Comparison of ENCODE assay signal across 25 cellular contexts in genomic region chr6:125022391-125022989, GRCh38.
DNase-seq lines count a peak whose midpoint lies in the region; ATAC-seq and TF ChIP-seq lines count a peak whose summit lies in the region.
"Had no signal": no experiment of that assay in that cellular context is flagged by ENCODE, and none has a peak within 500 bp of the region (broad histone marks: within the 10 kb centered on the region; RNA-seq: fewer than 3 reads in every experiment).

No MANE protein-coding gene starts in this region.

- DNase-seq in adipocyte (ENCODE audit: low read depth) (no peak), heart right ventricle (no peak), sciatic nerve (ENCODE audit: low spot score) (no peak), NCI-H1105 treated with DMSO at 0.1 percent for 48 hours (lab: John Stamatoyannopoulos, UW) (no peak)
- no peak for DNase-seq in CD4-positive, alpha-beta memory T cell
- no peak for DNase-seq in activated CD4-positive, alpha-beta memory T cell treated with anti-CD3 and anti-CD28 coated beads for 36 hours
- DNase-seq: activated CD8-positive, alpha-beta T cell treated with anti-CD3 and anti-CD28 coated beads for 36 hours; activated gamma-delta T cell; brain microvascular endothelial cell; CD4-positive, alpha-beta T cell; colonic mucosa; foreskin keratinocyte; hypothalamus; mammary epithelial cell; MM.1S; naive B cell; NCI-H1436 treated with DMSO at 0.1 percent for 48 hours; NCI-H2171 treated with DMSO at 0.1 percent for 48 hours; NCI-H526 treated with DMSO at 0.1 percent for 48 hours; retina; RPMI8226; stimulated activated CD4-positive, alpha-beta T cell treated with anti-CD3 and anti-CD28 coated beads, Interleukin-15, amount 100 ng/mL, for 24 hours; T1000 had no signal

- H3K36me3 Mint-ChIP-seq in CD4-positive, alpha-beta memory T cell = no peaks in the 10 kb centered on the region
- H3K36me3 Mint-ChIP-seq in activated CD4-positive, alpha-beta memory T cell treated with anti-CD3 and anti-CD28 coated beads for 36 hours = no peaks in the 10 kb centered on the region
- H3K36me3 Mint-ChIP-seq: IgD-negative memory B cell, naive B cell had no signal

- intact Hi-C loops in heart right ventricle (cut with DNase I) = no loop called here
- intact Hi-C loops in sciatic nerve (cut with DNase I) = no loop called here
- intact Hi-C loops in CD4-positive, alpha-beta memory T cell (cut with micrococcal nuclease) = no loop called here
- intact Hi-C loops in activated CD4-positive, alpha-beta memory T cell treated with anti-CD3 and anti-CD28 coated beads for 36 hours (cut with micrococcal nuclease) = no loop called here

- no peak overlapping the region for H3K27ac Mint-ChIP-seq in CD4-positive, alpha-beta memory T cell
- H3K27ac Mint-ChIP-seq in activated CD4-positive, alpha-beta memory T cell treated with anti-CD3 and anti-CD28 coated beads for 36 hours = no peak overlapping the region
- H3K27ac Mint-ChIP-seq: activated CD8-positive, alpha-beta T cell treated with anti-CD3 and anti-CD28 coated beads for 36 hours; CD4-positive, alpha-beta T cell; IgD-negative memory B cell; naive B cell had no signal

- H3K4me1 Mint-ChIP-seq in CD4-positive, alpha-beta memory T cell = no peaks in the 10 kb centered on the region
- H3K4me1 Mint-ChIP-seq in activated CD4-positive, alpha-beta memory T cell treated with anti-CD3 and anti-CD28 coated beads for 36 hours (ENCODE audit: low read depth) = no peaks in the 10 kb centered on the region
- H3K4me1 Mint-ChIP-seq: IgD-negative memory B cell, naive B cell had no signal

- H3K9ac ChIP-seq in adipocyte (ENCODE audit: low read length) = peak overlapping the region; percentile 53

- CTCF ChIA-PET in HEK293 (lab: Yijun Ruan, JAX) = no interaction called here
- CTCF ChIA-PET in CD4-positive, alpha-beta memory T cell (lab: Charles Lee; ENCODE audit: partially characterized antibody) = no interaction called here
- CTCF ChIA-PET in activated CD4-positive, alpha-beta memory T cell treated with anti-CD3 and anti-CD28 coated beads for 36 hours (lab: Charles Lee) = no interaction called here

- peaks cover 0 to 4% (median 0%) of the 10 kb centered on the region in 8 donors for H3K9me3 Mint-ChIP-seq in CD4-positive, alpha-beta memory T cell
- H3K9me3 Mint-ChIP-seq in activated CD4-positive, alpha-beta memory T cell treated with anti-CD3 and anti-CD28 coated beads for 36 hours = no peaks in the 10 kb centered on the region
- H3K9me3 Mint-ChIP-seq: activated CD8-positive, alpha-beta T cell treated with anti-CD3 and anti-CD28 coated beads for 36 hours had no signal

- no peak overlapping the region for H3K4me3 ChIP-seq in HEK293 (ENCODE audit: low read depth, low read length)
- peak overlapping the region; percentile 8 for H3K4me3 ChIP-seq in adipocyte (ENCODE audit: low read length)
- H3K4me3 ChIP-seq in heart right ventricle = no peak overlapping the region
- no peak overlapping the region for H3K4me3 ChIP-seq in CD4-positive, alpha-beta memory T cell (ENCODE audit: low read length in 2 of 2)
- H3K4me3 ChIP-seq: colonic mucosa had no signal

- H3K27ac ChIP-seq in HEK293 (ENCODE audit: extremely low read depth, low read depth, low read length) = peak overlapping the region; percentile 5; the same call in 1 of the 2 replicates
- peak overlapping the region in 1 of 10 donors; percentile 3 for H3K27ac ChIP-seq in heart right ventricle
- no peak overlapping the region for H3K27ac ChIP-seq in CD4-positive, alpha-beta memory T cell (ENCODE audit: low read depth, low read length)
- H3K27ac ChIP-seq: brain microvascular endothelial cell, colonic mucosa, foreskin keratinocyte had no signal

- H3K36me3 ChIP-seq in HEK293 (ENCODE audit: control insufficient read depth in 2 of 2, insufficient read depth in 1 of 2, low read length in 2 of 2) (no peaks in the 10 kb centered on the region), adipocyte (ENCODE audit: control insufficient read depth, insufficient read depth, low read length, severe bottlenecking) (no peaks in the 10 kb centered on the region), heart right ventricle (no peaks in the 10 kb centered on the region)
- no peaks in the 10 kb centered on the region for H3K36me3 ChIP-seq in CD4-positive, alpha-beta memory T cell (ENCODE audit: insufficient read depth, low read length)
- H3K36me3 ChIP-seq: brain microvascular endothelial cell, colonic mucosa had no signal

- H3K4me1 ChIP-seq in HEK293 (ENCODE audit: control insufficient read depth, insufficient read depth, low read length) (peaks cover 34% of the 10 kb centered on the region), adipocyte (ENCODE audit: control insufficient read depth, insufficient read depth, low read length) (peaks cover 44% of the 10 kb centered on the region), heart right ventricle (peaks cover 6 to 40% (median 26%) of the 10 kb centered on the region in 9 donors)
- no peaks in the 10 kb centered on the region for H3K4me1 ChIP-seq in CD4-positive, alpha-beta memory T cell (ENCODE audit: insufficient read depth, low read length)

- WGBS in heart right ventricle, 2 donors = 42 to 44% methylated on average over 1 of the region's 1 CpG

- ATAC-seq in heart right ventricle (peak in 6 of 8 donors; percentile 39 to 73 (median 50)), sciatic nerve (peak; percentile 36)
- ATAC-seq: activated CD8-positive, alpha-beta T cell treated with anti-CD3 and anti-CD28 coated beads for 36 hours; foreskin keratinocyte had no signal

- H3K27me3 Mint-ChIP-seq in CD4-positive, alpha-beta memory T cell = no peaks in the 10 kb centered on the region
- no peaks in the 10 kb centered on the region for H3K27me3 Mint-ChIP-seq in activated CD4-positive, alpha-beta memory T cell treated with anti-CD3 and anti-CD28 coated beads for 36 hours
- H3K27me3 Mint-ChIP-seq: CD4-positive, alpha-beta T cell; IgD-negative memory B cell; naive B cell had no signal

- POLR2A ChIA-PET in HEK293 (lab: Yijun Ruan, JAX) = no interaction called here
- POLR2A ChIA-PET in CD4-positive, alpha-beta memory T cell (lab: Charles Lee; ENCODE audit: partially characterized antibody) = no interaction called here
- POLR2A ChIA-PET in activated CD4-positive, alpha-beta memory T cell treated with anti-CD3 and anti-CD28 coated beads for 36 hours (lab: Charles Lee) = no interaction called here

- no peak overlapping the region for H3K4me3 Mint-ChIP-seq in CD4-positive, alpha-beta memory T cell
- no peak overlapping the region for H3K4me3 Mint-ChIP-seq in activated CD4-positive, alpha-beta memory T cell treated with anti-CD3 and anti-CD28 coated beads for 36 hours
- H3K4me3 Mint-ChIP-seq: activated CD8-positive, alpha-beta T cell treated with anti-CD3 and anti-CD28 coated beads for 36 hours; CD4-positive, alpha-beta T cell; IgD-negative memory B cell; naive B cell had no signal

- H3K9me3 ChIP-seq in HEK293 (ENCODE audit: control insufficient read depth, insufficient read depth, low read depth, low read length) = no peaks in the 10 kb centered on the region
- no peaks in the 10 kb centered on the region for H3K9me3 ChIP-seq in adipocyte (ENCODE audit: control insufficient read depth, low read length)
- peaks cover 0 to 6% (median 0%) of the 10 kb centered on the region in 11 donors for H3K9me3 ChIP-seq in heart right ventricle
- no peaks in the 10 kb centered on the region for H3K9me3 ChIP-seq in CD4-positive, alpha-beta memory T cell (ENCODE audit: control insufficient read depth in 1 of 2, low read length in 2 of 2)
- H3K9me3 ChIP-seq: colonic mucosa had no signal

- H3K27me3 ChIP-seq in adipocyte (replicated peaks; ENCODE audit: control insufficient read depth, insufficient read depth, low read length) = no peaks in the 10 kb centered on the region
- H3K27me3 ChIP-seq in heart right ventricle = no peaks in the 10 kb centered on the region
- H3K27me3 ChIP-seq in CD4-positive, alpha-beta memory T cell (ENCODE audit: insufficient read depth, low read length) = no peaks in the 10 kb centered on the region
- H3K27me3 ChIP-seq: brain microvascular endothelial cell, colonic mucosa, foreskin keratinocyte had no signal

- no peak for TF ChIP-seq CTCF in HEK293 (tag by site-specific recombination; IDR thresholded peaks at IDR 0.05)
- TF ChIP-seq CTCF in heart right ventricle (IDR thresholded peaks at IDR 0.05) = no peak

TF ChIP-seq in HEK293, 187 proteins besides CTCF, POLR2A, EP300 and RAD21 (continues in another document):
- TF ChIP-seq TRIM28 (IDR thresholded peaks at IDR 0.05; ENCODE audit: borderline replicate concordance, low read length) (0 out of 2 replicates have a peak, but pooled peaks have one; percentile 22), ZNF423 (tag by site-specific recombination; IDR thresholded peaks at IDR 0.05) (no peak), ZFP37 (tag by site-specific recombination; IDR thresholded peaks at IDR 0.05) (no peak), ZNF211 (tag by site-specific recombination; IDR thresholded peaks at IDR 0.05; ENCODE audit: low read depth) (no peak), ZNF664 (tag by site-specific recombination; IDR thresholded peaks at IDR 0.05) (peak; percentile 27; the same call in 1 of the 2 replicates), ZNF398 (tag by site-specific recombination; IDR thresholded peaks at IDR 0.05) (no peak)
